ENCODE assay signal across 15 cellular contexts in genomic region chr10:91512458-91512857, GRCh38.
"Had no signal": no experiment of that assay in that cellular context is flagged by ENCODE, and none has a peak within 500 bp of the region (broad histone marks: within the 10 kb centered on the region; RNA-seq: fewer than 3 reads in every experiment).

No MANE protein-coding gene starts in this region.

- ATAC-seq: heart left ventricle had no signal

- H3K27me3 ChIP-seq: breast epithelium, esophagus squamous epithelium, foreskin keratinocyte, heart left ventricle, left lung, pancreas, stomach had no signal

- H3K9me3 ChIP-seq: esophagus squamous epithelium, pancreas, stomach, thoracic aorta had no signal

- H3K36me3 ChIP-seq: left lung, pancreas, thoracic aorta had no signal

- DNase-seq: activated CD4-positive, alpha-beta T cell treated with anti-CD3 and anti-CD28 coated beads for 1 hour; activated CD4-positive, alpha-beta T cell treated with anti-CD3 and anti-CD28 coated beads, Interleukin-2, amount 50 U/mL, for 48 hours; activated gamma-delta T cell treated with Interleukin-2 at 50 U/mL for 16 hours; activated naive CD8-positive, alpha-beta T cell treated with anti-CD3 and anti-CD28 coated beads for 36 hours; activated T-cell treated with anti-CD3 and anti-CD28 coated beads, Interleukin-2, amount 50 U/mL, for 48 hours; esophagus squamous epithelium; heart left ventricle; islet precursor cell; left lung; pancreas; stomach; T1000 had no signal

- H3K4me1 ChIP-seq: breast epithelium, heart left ventricle, left lung had no signal

- H3K4me3 ChIP-seq: breast epithelium, esophagus squamous epithelium, heart left ventricle, left lung, pancreas, stomach, thoracic aorta had no signal

- H3K27ac ChIP-seq: breast epithelium, foreskin keratinocyte, heart left ventricle, left lung, thoracic aorta had no signal

- FAIRE-seq: pancreas had no signal
